1 cellular context compared by ENCODE assay signal in the genomic region with DNA sequence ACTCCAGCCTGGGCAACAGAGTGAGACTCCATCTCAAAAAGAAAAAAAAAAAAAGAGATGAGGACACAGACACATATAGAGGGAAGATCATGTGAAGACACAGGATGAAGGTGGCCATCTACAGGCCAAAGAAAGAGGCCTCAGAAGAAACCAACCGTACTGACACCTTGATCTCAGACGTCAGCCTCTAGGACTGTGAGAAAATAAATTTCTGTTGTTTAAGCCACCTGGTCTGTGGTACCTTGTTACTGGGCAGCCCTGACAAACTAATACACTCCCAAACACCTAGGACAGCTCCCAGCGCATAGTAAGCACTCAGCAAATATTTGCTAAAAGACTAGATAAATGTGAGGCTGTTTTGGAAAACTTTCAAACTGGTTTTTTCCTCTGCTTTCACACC.
TF ChIP-seq lines count a peak whose summit lies in the region.

No MANE protein-coding gene starts in this region.

TF ChIP-seq in IMR-90, 13 proteins besides CTCF, POLR2A, EP300 and RAD21:
- TF ChIP-seq MXI1 (IDR thresholded peaks at IDR 0.05; ENCODE audit: borderline replicate concordance, low read depth, low read length) (no peak), SMC3 (IDR thresholded peaks at IDR 0.05; ENCODE audit: low read depth, low read length) (no peak), RCOR1 (IDR thresholded peaks at IDR 0.05; ENCODE audit: insufficient replicate concordance, low read length) (no peak), CHD1 (IDR thresholded peaks at IDR 0.05; ENCODE audit: low read depth, low read length) (no peak), NFE2L2 (IDR thresholded peaks at IDR 0.05; ENCODE audit: low read depth, low read length) (no peak), FOS (IDR thresholded peaks at IDR 0.05; ENCODE audit: low read depth, low read length) (no peak)
